18 cellular contexts compared by ENCODE assay signal in the genomic region with DNA sequence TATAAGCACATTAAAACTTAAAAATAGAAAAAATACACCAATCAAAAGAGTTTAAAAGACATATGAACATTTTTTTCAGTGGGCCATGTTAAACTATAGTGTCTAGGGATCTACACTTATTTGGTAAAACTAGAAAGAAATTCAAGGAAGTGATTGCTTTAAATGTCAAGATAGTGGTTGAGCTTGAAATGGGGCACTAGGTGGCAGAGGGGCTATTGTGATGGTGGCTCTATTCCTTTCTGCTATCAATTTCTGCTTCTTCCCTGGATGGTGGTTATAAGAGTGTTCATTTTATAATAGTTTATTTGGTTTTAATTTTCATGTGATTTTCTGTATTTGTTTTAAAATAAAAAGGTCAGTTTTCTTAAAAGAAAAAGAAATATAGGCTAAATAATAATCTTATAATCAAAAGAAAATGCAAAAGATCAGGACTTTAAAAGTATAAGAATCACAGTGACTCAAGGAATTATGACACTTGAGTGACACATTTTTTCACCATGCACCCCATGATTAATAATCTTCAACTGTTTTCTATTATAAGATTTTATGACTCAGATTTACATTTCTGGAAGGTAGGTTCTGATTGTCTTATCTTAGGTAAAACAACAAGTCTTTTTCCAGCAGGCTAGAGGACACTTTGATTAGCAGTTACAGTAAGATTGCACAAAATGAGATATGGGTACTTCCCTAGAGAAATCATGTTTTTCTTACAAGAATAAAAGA.
A peak's percentile ranks its signal among the peaks of the same experiment; 100 is the strongest.
DNase-seq lines count a peak whose midpoint lies in the region; ATAC-seq and TF ChIP-seq lines count a peak whose summit lies in the region.
"Had no signal": no experiment of that assay in that cellular context is flagged by ENCODE, and none has a peak within 500 bp of the region (broad histone marks: within the 10 kb centered on the region; RNA-seq: fewer than 3 reads in every experiment).

No MANE protein-coding gene starts in this region.

- H3K36me3 ChIP-seq in A673 (ENCODE audit: insufficient read depth, low read length, poor library complexity, severe bottlenecking): no peaks in the 10 kb centered on the region
- H3K36me3 ChIP-seq: cardiac muscle cell, MG63, neutrophil had no signal

- H3K9me3 ChIP-seq in A673 (ENCODE audit: low read depth, low read length, poor library complexity, severe bottlenecking) (peaks cover 2% of the 10 kb centered on the region), right cardiac atrium (ENCODE audit: control insufficient read depth, low read length) (no peaks in the 10 kb centered on the region)
- H3K9me3 ChIP-seq: MG63, neutrophil had no signal

- no peaks in the 10 kb centered on the region for H3K4me1 Mint-ChIP-seq in activated CD8-positive, alpha-beta T cell treated with anti-CD3 and anti-CD28 coated beads for 36 hours (ENCODE audit: low read depth)
- H3K4me1 Mint-ChIP-seq: activated CD4-positive, alpha-beta memory T cell treated with anti-CD3 and anti-CD28 coated beads, Interleukin-2, amount 10 ng/mL, durations not matched to agents 7 days and 5 days had no signal

- POLR2A ChIA-PET in A673 (lab: Charles Lee; ENCODE audit: low non-redundant PET): no interaction called here
- POLR2A ChIA-PET in activated CD8-positive, alpha-beta T cell treated with anti-CD3 and anti-CD28 coated beads for 36 hours (lab: Charles Lee): no interaction called here

- no peak overlapping the region for H3K27ac Mint-ChIP-seq in activated CD8-positive, alpha-beta T cell treated with anti-CD3 and anti-CD28 coated beads for 36 hours
- H3K27ac Mint-ChIP-seq: activated CD4-positive, alpha-beta memory T cell treated with anti-CD3 and anti-CD28 coated beads, Interleukin-2, amount 10 ng/mL, durations not matched to agents 7 days and 5 days; activated T-cell treated with anti-CD3 and anti-CD28 coated beads, Interleukin-2, amount 50 U/mL, for 72 hours had no signal

- no peak for TF ChIP-seq EP300 in Ishikawa (IDR thresholded peaks at IDR 0.05; ENCODE audit: borderline replicate concordance)

- H3K27me3 ChIP-seq in A673 (replicated peaks; ENCODE audit: insufficient read depth, low read depth, low read length, poor library complexity) (no peaks in the 10 kb centered on the region), right cardiac atrium (ENCODE audit: control insufficient read depth, insufficient read depth) (no peaks in the 10 kb centered on the region)
- H3K27me3 ChIP-seq: cardiac muscle cell, MG63, neutrophil had no signal

- TF ChIP-seq RAD21 in Ishikawa (IDR thresholded peaks at IDR 0.05; ENCODE audit: low read depth): peak; percentile 45

- H3K4me3 ChIP-seq in A673 (ENCODE audit: low read depth, low read length, poor library complexity, severe bottlenecking): no peak overlapping the region
- no peak overlapping the region for H3K4me3 ChIP-seq in fibroblast of the aortic adventitia (ENCODE audit: low read depth, low read length)
- no peak overlapping the region for H3K4me3 ChIP-seq in right cardiac atrium (ENCODE audit: low read length)
- H3K4me3 ChIP-seq: cardiac muscle cell, MG63 had no signal

- DNase-seq in A673 (ENCODE audit: low spot score) (peak; percentile 53), NCI-H748 (lab: John Stamatoyannopoulos, UW; ENCODE audit: unreplicated experiment) (peak; percentile 49), fibroblast of the aortic adventitia (ENCODE audit: low read depth) (peak; percentile 9), right cardiac atrium (no peak), NCI-H187 treated with DMSO at 0.1 percent for 48 hours (lab: John Stamatoyannopoulos, UW) (no peak)
- DNase-seq in activated CD8-positive, alpha-beta T cell treated with anti-CD3 and anti-CD28 coated beads for 36 hours: no peak
- DNase-seq: activated CD4-positive, alpha-beta memory T cell treated with anti-CD3 and anti-CD28 coated beads, Interleukin-2, amount 10 ng/mL, durations not matched to agents 7 days and 5 days; activated T-cell treated with anti-CD3 and anti-CD28 coated beads, Interleukin-2, amount 50 U/mL, for 72 hours; effector CD8-positive, alpha-beta T cell; MG63; NCI-H446 treated with DMSO at 0.1 percent for 48 hours; substantia nigra had no signal

- ATAC-seq in GM18858 (IDR thresholded peaks at IDR 0.05; ENCODE audit: unreplicated experiment) (no peak), right cardiac atrium (no peak)
- ATAC-seq in activated CD8-positive, alpha-beta T cell treated with anti-CD3 and anti-CD28 coated beads for 36 hours: no peak
- ATAC-seq: activated T-cell treated with anti-CD3 and anti-CD28 coated beads, Interleukin-2, amount 50 U/mL, for 72 hours; Panc1; sciatic nerve had no signal

- CTCF ChIA-PET in A673 (lab: Charles Lee): no interaction called here
- CTCF ChIA-PET in activated CD8-positive, alpha-beta T cell treated with anti-CD3 and anti-CD28 coated beads for 36 hours (lab: Charles Lee): no interaction called here

- TF ChIP-seq CTCF in A673 (conservative IDR thresholded peaks at IDR 0.05; ENCODE audit: low read depth, low read length) (peak; percentile 62), fibroblast of the aortic adventitia (IDR thresholded peaks at IDR 0.05; ENCODE audit: insufficient read depth, low read length) (no peak)
- no peak for TF ChIP-seq CTCF in activated CD8-positive, alpha-beta T cell treated with anti-CD3 and anti-CD28 coated beads for 36 hours (IDR thresholded peaks at IDR 0.05)

- H3K4me1 ChIP-seq in A673 (ENCODE audit: insufficient read depth, low read length, poor library complexity, severe bottlenecking) (peaks cover 39% of the 10 kb centered on the region), right cardiac atrium (ENCODE audit: control insufficient read depth, insufficient read depth, low read length) (no peaks in the 10 kb centered on the region)

- no peaks in the 10 kb centered on the region for H3K36me3 Mint-ChIP-seq in activated CD8-positive, alpha-beta T cell treated with anti-CD3 and anti-CD28 coated beads for 36 hours (ENCODE audit: low read depth)

- no peaks in the 10 kb centered on the region for H3K9me3 Mint-ChIP-seq in activated CD8-positive, alpha-beta T cell treated with anti-CD3 and anti-CD28 coated beads for 36 hours
- H3K9me3 Mint-ChIP-seq: activated CD4-positive, alpha-beta memory T cell treated with anti-CD3 and anti-CD28 coated beads, Interleukin-2, amount 10 ng/mL, durations not matched to agents 7 days and 5 days had no signal

- H3K27ac ChIP-seq in A673 (ENCODE audit: low read depth, low read length, poor library complexity, severe bottlenecking): peak overlapping the region; percentile 20
- no peak overlapping the region for H3K27ac ChIP-seq in right cardiac atrium (ENCODE audit: low read length)
- H3K27ac ChIP-seq: cardiac muscle cell, neutrophil had no signal

- no peaks in the 10 kb centered on the region for H3K27me3 Mint-ChIP-seq in activated CD8-positive, alpha-beta T cell treated with anti-CD3 and anti-CD28 coated beads for 36 hours
- H3K27me3 Mint-ChIP-seq: activated CD4-positive, alpha-beta memory T cell treated with anti-CD3 and anti-CD28 coated beads, Interleukin-2, amount 10 ng/mL, durations not matched to agents 7 days and 5 days had no signal

- intact Hi-C loops in A673 (cut with micrococcal nuclease; ENCODE audit: unreplicated experiment): loop anchor here (2.0 to 10.0 kb wide), 3 partner anchors 243 to 435 kb away; no protein-coding TSS in a partner anchor
- intact Hi-C loops in activated CD8-positive, alpha-beta T cell treated with anti-CD3 and anti-CD28 coated beads for 36 hours (cut with micrococcal nuclease): no loop called here
- intact Hi-C loops in right cardiac atrium (cut with DNase I): no loop called here

- BruUV-seq in A673 (replicated peaks; lab: Mats Ljungman, UMichigan): no TSS peak

- H3K4me3 Mint-ChIP-seq in activated CD8-positive, alpha-beta T cell treated with anti-CD3 and anti-CD28 coated beads for 36 hours: no peak overlapping the region
- H3K4me3 Mint-ChIP-seq: activated CD4-positive, alpha-beta memory T cell treated with anti-CD3 and anti-CD28 coated beads, Interleukin-2, amount 10 ng/mL, durations not matched to agents 7 days and 5 days; activated T-cell treated with anti-CD3 and anti-CD28 coated beads, Interleukin-2, amount 50 U/mL, for 72 hours had no signal

TF ChIP-seq in Ishikawa, 13 proteins besides CTCF, POLR2A, EP300 and RAD21 (continues in another document):
- TF ChIP-seq, protein P1, sequence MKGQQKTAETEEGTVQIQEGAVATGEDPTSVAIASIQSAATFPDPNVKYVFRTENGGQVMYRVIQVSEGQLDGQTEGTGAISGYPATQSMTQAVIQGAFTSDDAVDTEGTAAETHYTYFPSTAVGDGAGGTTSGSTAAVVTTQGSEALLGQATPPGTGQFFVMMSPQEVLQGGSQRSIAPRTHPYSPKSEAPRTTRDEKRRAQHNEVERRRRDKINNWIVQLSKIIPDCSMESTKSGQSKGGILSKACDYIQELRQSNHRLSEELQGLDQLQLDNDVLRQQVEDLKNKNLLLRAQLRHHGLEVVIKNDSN (IDR thresholded peaks at IDR 0.05): no peak
- TF ChIP-seq TEAD4 (IDR thresholded peaks at IDR 0.05) (no peak), NFIC (IDR thresholded peaks at IDR 0.05) (no peak), YY1 (IDR thresholded peaks at IDR 0.05; ENCODE audit: low read depth) (no peak), ZBTB7A (IDR thresholded peaks at IDR 0.05; ENCODE audit: low read depth) (no peak), TAF1 (IDR thresholded peaks at IDR 0.05; ENCODE audit: low read depth) (no peak), EGR1 (IDR thresholded peaks at IDR 0.05) (no peak)
- TF ChIP-seq, protein P2, sequence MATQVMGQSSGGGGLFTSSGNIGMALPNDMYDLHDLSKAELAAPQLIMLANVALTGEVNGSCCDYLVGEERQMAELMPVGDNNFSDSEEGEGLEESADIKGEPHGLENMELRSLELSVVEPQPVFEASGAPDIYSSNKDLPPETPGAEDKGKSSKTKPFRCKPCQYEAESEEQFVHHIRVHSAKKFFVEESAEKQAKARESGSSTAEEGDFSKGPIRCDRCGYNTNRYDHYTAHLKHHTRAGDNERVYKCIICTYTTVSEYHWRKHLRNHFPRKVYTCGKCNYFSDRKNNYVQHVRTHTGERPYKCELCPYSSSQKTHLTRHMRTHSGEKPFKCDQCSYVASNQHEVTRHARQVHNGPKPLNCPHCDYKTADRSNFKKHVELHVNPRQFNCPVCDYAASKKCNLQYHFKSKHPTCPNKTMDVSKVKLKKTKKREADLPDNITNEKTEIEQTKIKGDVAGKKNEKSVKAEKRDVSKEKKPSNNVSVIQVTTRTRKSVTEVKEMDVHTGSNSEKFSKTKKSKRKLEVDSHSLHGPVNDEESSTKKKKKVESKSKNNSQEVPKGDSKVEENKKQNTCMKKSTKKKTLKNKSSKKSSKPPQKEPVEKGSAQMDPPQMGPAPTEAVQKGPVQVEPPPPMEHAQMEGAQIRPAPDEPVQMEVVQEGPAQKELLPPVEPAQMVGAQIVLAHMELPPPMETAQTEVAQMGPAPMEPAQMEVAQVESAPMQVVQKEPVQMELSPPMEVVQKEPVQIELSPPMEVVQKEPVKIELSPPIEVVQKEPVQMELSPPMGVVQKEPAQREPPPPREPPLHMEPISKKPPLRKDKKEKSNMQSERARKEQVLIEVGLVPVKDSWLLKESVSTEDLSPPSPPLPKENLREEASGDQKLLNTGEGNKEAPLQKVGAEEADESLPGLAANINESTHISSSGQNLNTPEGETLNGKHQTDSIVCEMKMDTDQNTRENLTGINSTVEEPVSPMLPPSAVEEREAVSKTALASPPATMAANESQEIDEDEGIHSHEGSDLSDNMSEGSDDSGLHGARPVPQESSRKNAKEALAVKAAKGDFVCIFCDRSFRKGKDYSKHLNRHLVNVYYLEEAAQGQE (IDR thresholded peaks at IDR 0.05; ENCODE audit: low read depth): no peak

Comparison
In these comparisons a context has a peak if more than half of its experiments do, and no peak if none do; other contexts are left out.
1. DNase-seq: peak in A673 (single experiment), NCI-H748 (single experiment) and fibroblast of the aortic adventitia (single experiment); none in activated CD8-positive, alpha-beta T cell treated with anti-CD3 and anti-CD28 coated beads for 36 hours (single experiment), right cardiac atrium (0 of 3) and NCI-H187 treated with DMSO at 0.1 percent for 48 hours (single experiment).